27 cellular contexts compared by ENCODE assay signal in the genomic region with DNA sequence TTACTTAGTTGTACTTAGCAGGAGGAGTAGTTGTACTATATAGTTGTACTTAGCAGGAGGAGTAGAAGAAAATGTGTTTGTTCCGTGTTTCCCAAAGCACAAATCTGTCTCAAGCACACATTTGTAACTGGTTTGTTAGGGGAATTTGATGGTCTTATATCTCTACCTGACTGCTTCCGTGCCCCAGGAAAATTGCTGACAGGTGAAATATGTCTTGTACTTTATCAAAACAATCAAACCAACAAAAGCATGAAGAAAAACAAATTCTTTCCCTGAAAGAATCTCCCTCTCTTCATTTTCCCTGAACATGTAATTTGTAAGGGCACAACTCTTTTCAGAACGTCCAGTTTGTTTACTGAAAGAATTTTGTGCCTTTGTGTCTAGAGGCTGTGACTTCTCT.
DNase-seq lines count a peak whose midpoint lies in the region; ATAC-seq, FAIRE-seq and TF ChIP-seq lines count a peak whose summit lies in the region.
"Had no signal": no experiment of that assay in that cellular context is flagged by ENCODE, and none has a peak within 500 bp of the region (broad histone marks: within the 10 kb centered on the region; RNA-seq: fewer than 3 reads in every experiment).

No MANE protein-coding gene starts in this region.

- no TSS peak for BruUV-seq in HepG2 (replicated peaks; lab: Mats Ljungman, UMichigan)
- no TSS peak for BruUV-seq in PC-9 (replicated peaks; lab: Mats Ljungman, UMichigan)

- WGBS in HepG2 (ENCODE audit: low lambda C conversion rate): 6% methylated on average over 3 of the region's 3 CpGs
- 35% methylated on average over 3 of the region's 3 CpGs for WGBS in right lobe of liver (ENCODE audit: insufficient coverage, low coverage, low lambda C conversion rate, missing lambda C conversion rate)
- WGBS in thyroid gland, 2 donors: 36% methylated on average over 3 of the region's 3 CpGs
- 50 to 56% methylated on average over 3 of the region's 3 CpGs for WGBS in gastroesophageal sphincter (ENCODE audit: low coverage in 1 of 2), 2 donors
- 50% methylated on average over 3 of the region's 3 CpGs for WGBS in prostate gland

- TF ChIP-seq POLR2A in HepG2 (IDR thresholded peaks at IDR 0.05; ENCODE audit: insufficient read depth in 1 of 2, low read depth in 2 of 2, low read length in 2 of 2) (no peak), right lobe of liver (IDR thresholded peaks at IDR 0.05) (no peak), thyroid gland (IDR thresholded peaks at IDR 0.05) (no peak), gastroesophageal sphincter (IDR thresholded peaks at IDR 0.05) (no peak), prostate gland (IDR thresholded peaks at IDR 0.05) (no peak)

- DNase-seq in HepG2 (ENCODE audit: low spot score) (no peak), right lobe of liver (no peak), PC-9 (no peak), left kidney (ENCODE audit: low read depth, low spot score) (peak; percentile 5), thyroid gland (no peak), prostate gland (ENCODE audit: low spot score) (no peak)
- DNase-seq: ACHN; BE2C; C1 segment of cervical spinal cord; CD4-positive, alpha-beta memory T cell; CD4-positive, CD25-positive, alpha-beta regulatory T cell; CD8-positive, alpha-beta memory T cell; COR-L47; DMS 273 treated with DMSO at 0.1 percent for 48 hours; DMS153; DMS53; DMS79; DND-41; EL; GDM1 had no signal

- TF ChIP-seq RAD21 in HepG2 (CRISPR knock-in tag; IDR thresholded peaks at IDR 0.05): no peak

- H3K4me2 ChIP-seq in HepG2 (ENCODE audit: low read depth, low read length) (no peak overlapping the region), PC-9 (no peak overlapping the region)
- H3K4me2 ChIP-seq: BLaER1 had no signal

- H3K36me3 ChIP-seq in HepG2 (replicated peaks in 1 of 2; ENCODE audit: control insufficient read depth in 1 of 2, insufficient read depth in 2 of 2, low read length in 2 of 2) (no peaks in the 10 kb centered on the region), right lobe of liver (no peaks in the 10 kb centered on the region), PC-9 (ENCODE audit: low read depth) (no peaks in the 10 kb centered on the region), thyroid gland (no peaks in the 10 kb centered on the region), gastroesophageal sphincter (no peaks in the 10 kb centered on the region), prostate gland (no peaks in the 10 kb centered on the region)
- H3K36me3 ChIP-seq: BE2C, BLaER1 had no signal

- H3K9me3 ChIP-seq in HepG2 (ENCODE audit: low read length) (peaks cover under 1% of the 10 kb centered on the region; the same call in 1 of the 2 replicates), right lobe of liver (no peaks in the 10 kb centered on the region), PC-9 (ENCODE audit: insufficient read depth, low read depth) (no peaks in the 10 kb centered on the region), thyroid gland (no peaks in the 10 kb centered on the region), gastroesophageal sphincter (no peaks in the 10 kb centered on the region), prostate gland (no peaks in the 10 kb centered on the region)
- H3K9me3 ChIP-seq: BE2C, BLaER1 had no signal

- no peak overlapping the region for H3K9ac ChIP-seq in HepG2 (ENCODE audit: insufficient read depth, low read depth, low read length)
- H3K9ac ChIP-seq: BLaER1 had no signal

- CTCF ChIA-PET in HepG2 (lab: Yijun Ruan, JAX; ENCODE audit: low intra/inter-chr PET ratio, low total read pairs) (no interaction called here), PC-9 (lab: Charles Lee) (no interaction called here)

- TF ChIP-seq EP300 in HepG2 (IDR thresholded peaks at IDR 0.05; ENCODE audit: low read depth in 2 of 2, low read length in 2 of 2): no peak
- TF ChIP-seq EP300 in HepG2 (CRISPR knock-in tag; IDR thresholded peaks at IDR 0.05; ENCODE audit: borderline replicate concordance): no peak
- no peak for TF ChIP-seq EP300 in gastroesophageal sphincter (IDR thresholded peaks at IDR 0.05)

- TF ChIP-seq CTCF in HepG2 (CRISPR knock-in tag; IDR thresholded peaks at IDR 0.05) (no peak), right lobe of liver (IDR thresholded peaks at IDR 0.05) (no peak), PC-9 (conservative IDR thresholded peaks at IDR 0.05) (no peak), thyroid gland (IDR thresholded peaks at IDR 0.05) (no peak), gastroesophageal sphincter (IDR thresholded peaks at IDR 0.05) (no peak), prostate gland (IDR thresholded peaks at IDR 0.05) (no peak)

- POLR2A ChIA-PET in HepG2 (lab: Yijun Ruan, JAX): no interaction called here
- POLR2A ChIA-PET in PC-9 (lab: Charles Lee; ENCODE audit: unreplicated experiment): no interaction called here

- ATAC-seq in HepG2 (no peak), right lobe of liver (no peak), HG02759 (IDR thresholded peaks at IDR 0.05; ENCODE audit: unreplicated experiment) (no peak), gastroesophageal sphincter (no peak)
- ATAC-seq: GM12878 had no signal

- no peaks in the 10 kb centered on the region for H3K4me1 ChIP-seq in HepG2 (ENCODE audit: insufficient read depth, low read length)
- H3K4me1 ChIP-seq in right lobe of liver: no peaks in the 10 kb centered on the region
- H3K4me1 ChIP-seq in PC-9 (replicated peaks; ENCODE audit: insufficient read depth): no peaks in the 10 kb centered on the region
- peaks cover 12 to 16% of the 10 kb centered on the region in 2 donors for H3K4me1 ChIP-seq in thyroid gland
- H3K4me1 ChIP-seq in gastroesophageal sphincter: no peaks in the 10 kb centered on the region
- no peaks in the 10 kb centered on the region for H3K4me1 ChIP-seq in prostate gland (replicated peaks)
- H3K4me1 ChIP-seq: BE2C, BLaER1 had no signal

- no peak overlapping the region for H3K4me3 ChIP-seq in HepG2 (replicated peaks in 1 of 3; ENCODE audit: insufficient read depth in 1 of 3, low read depth in 2 of 3, low read length in 3 of 3)
- H3K4me3 ChIP-seq in right lobe of liver: no peak overlapping the region
- no peak overlapping the region for H3K4me3 ChIP-seq in PC-9
- no peak overlapping the region for H3K4me3 ChIP-seq in thyroid gland (replicated peaks in 1 of 3)
- H3K4me3 ChIP-seq in gastroesophageal sphincter: no peak overlapping the region
- H3K4me3 ChIP-seq in prostate gland: no peak overlapping the region
- H3K4me3 ChIP-seq: BLaER1, GM12878 had no signal

- H3K27me3 ChIP-seq in HepG2 (ENCODE audit: control insufficient read depth in 1 of 2, insufficient read depth in 2 of 2, low read length in 2 of 2): no peaks in the 10 kb centered on the region
- H3K27me3 ChIP-seq in right lobe of liver: no peaks in the 10 kb centered on the region
- no peaks in the 10 kb centered on the region for H3K27me3 ChIP-seq in PC-9 (ENCODE audit: insufficient read depth, low read depth)
- no peaks in the 10 kb centered on the region for H3K27me3 ChIP-seq in thyroid gland
- H3K27me3 ChIP-seq in gastroesophageal sphincter: no peaks in the 10 kb centered on the region
- no peaks in the 10 kb centered on the region for H3K27me3 ChIP-seq in prostate gland (replicated peaks; ENCODE audit: insufficient read depth)
- H3K27me3 ChIP-seq: BE2C, BLaER1 had no signal

- H3F3A ChIP-seq in PC-9 (ENCODE audit: insufficient read depth, low read depth): no peaks in the 10 kb centered on the region

- in situ Hi-C loops in HepG2 (cut with HindIII; ENCODE audit: extremely low pct_ligation_motif_present, low pct_unique_long_range_greater_than_20kb): loop anchor here (25.0 kb wide), 1 partner anchor 725 kb away; no protein-coding TSS in a partner anchor

- FAIRE-seq in HepG2 (lab: Jason Lieb, UNC): no peak
- FAIRE-seq: GM12878, GM12892, GM19239 had no signal

- H3K79me2 ChIP-seq in HepG2 (ENCODE audit: insufficient read depth, low read length) (no peaks in the 10 kb centered on the region), PC-9 (ENCODE audit: low read depth) (no peaks in the 10 kb centered on the region)

- H2AFZ ChIP-seq in HepG2 (ENCODE audit: low read length) (no peak overlapping the region), PC-9 (peak overlapping the region; percentile 41; the same call in 1 of the 2 replicates)

- intact Hi-C loops in HepG2 (cut with micrococcal nuclease; ENCODE audit: unreplicated experiment): no loop called here
- intact Hi-C loops in right lobe of liver (cut with DNase I): no loop called here
- intact Hi-C loops in PC-9 (cut with micrococcal nuclease; ENCODE audit: unreplicated experiment): no loop called here
- intact Hi-C loops in thyroid gland (cut with DNase I): loop anchor here (10.0 kb wide), 1 partner anchor 277 kb away; no protein-coding TSS in a partner anchor
- intact Hi-C loops in prostate gland (cut with DNase I): no loop called here

- H4K20me1 ChIP-seq in HepG2 (ENCODE audit: insufficient read depth, low read length): no peaks in the 10 kb centered on the region
- no peaks in the 10 kb centered on the region for H4K20me1 ChIP-seq in PC-9 (ENCODE audit: insufficient read depth)
- H4K20me1 ChIP-seq: BLaER1 had no signal

- no peaks in the 10 kb centered on the region for H3K9me2 ChIP-seq in PC-9 (ENCODE audit: insufficient read depth)

- H3K27ac ChIP-seq in HepG2 (ENCODE audit: extremely low read length, insufficient read depth, low read length) (no peak overlapping the region), right lobe of liver (no peak overlapping the region), PC-9 (no peak overlapping the region), thyroid gland (peak overlapping the region; percentile 1 to 21 (median 6)), gastroesophageal sphincter (no peak overlapping the region), prostate gland (no peak overlapping the region)
- H3K27ac ChIP-seq: 22Rv1, BLaER1 had no signal

TF ChIP-seq in HepG2, 621 proteins besides CTCF, POLR2A, EP300 and RAD21:
- peak; percentile 73 to 91 for TF ChIP-seq MAFK (conservative IDR thresholded peaks at IDR 0.05 in 1 of 2, IDR thresholded peaks at IDR 0.05 in 1 of 2; ENCODE audit: low read length in 2 of 2)
- TF ChIP-seq MAFF (IDR thresholded peaks at IDR 0.05; ENCODE audit: low read depth, low read length): peak; percentile 85
- no peak for TF ChIP-seq THAP11 (CRISPR knock-in tag; IDR thresholded peaks at IDR 0.05)

Comparison
In these comparisons a context has a peak if more than half of its experiments do, and no peak if none do; other contexts are left out.
1. H3K27ac ChIP-seq: peak in thyroid gland (3 of 3); none in HepG2 (single experiment), right lobe of liver (0 of 3), PC-9 (single experiment), gastroesophageal sphincter (0 of 4) and prostate gland (0 of 2).